ENCODE assay signal across 8 cellular contexts in genomic region chr19:35959040-35959967, GRCh38. TPM values are rescaled to one million over a fixed set of nuclear protein-coding genes. Genes with fewer than 3 reads are reported as not detected.
DNase-seq lines count a peak whose midpoint lies in the region; ATAC-seq and TF ChIP-seq lines count a peak whose summit lies in the region.

No MANE protein-coding gene starts in this region.

- no peaks in the 10 kb centered on the region for H3K27me3 ChIP-seq in Caco-2 (replicated peaks; ENCODE audit: control insufficient read depth, insufficient read depth, low read length)

- H3K9me3 Mint-ChIP-seq in Caco-2 (ENCODE audit: unreplicated experiment): no peaks in the 10 kb centered on the region
- no peaks in the 10 kb centered on the region for H3K9me3 Mint-ChIP-seq in activated naive CD8-positive, alpha-beta T cell (ENCODE audit: low read depth)

- no peak overlapping the region for H3K4me3 Mint-ChIP-seq in Caco-2 (ENCODE audit: unreplicated experiment)
- peak overlapping the region; percentile 59 for H3K4me3 Mint-ChIP-seq in activated naive CD8-positive, alpha-beta T cell

- H3K4me1 Mint-ChIP-seq in Caco-2 (ENCODE audit: low read depth, unreplicated experiment): no peaks in the 10 kb centered on the region
- peaks cover 43% of the 10 kb centered on the region for H3K4me1 Mint-ChIP-seq in activated naive CD8-positive, alpha-beta T cell (ENCODE audit: low read depth)

- H3K4me3 ChIP-seq in Caco-2 (ENCODE audit: low read depth, low read length): no peak overlapping the region
- H3K4me3 ChIP-seq in OCI-LY7 (ENCODE audit: low read depth, low read length, poor library complexity, severe bottlenecking): no peak overlapping the region

- peak in 1 of 2 experiments; percentile 31 for DNase-seq in Caco-2
- peak in 1 of 2 donors; percentile 40 for DNase-seq in left colon
- DNase-seq in stimulated activated CD8-positive, alpha-beta memory T cell treated with anti-CD3 and anti-CD28 coated beads, Interleukin-12 subunit alpha, Interleukin-12 subunit beta, amount 100 ng/mL, for 24 hours (ENCODE audit: extremely low read depth): peak; percentile 30
- no peak for DNase-seq in OCI-LY7 (ENCODE audit: low spot score)
- DNase-seq in NCI-H1436 treated with DMSO at 0.1 percent for 48 hours (lab: John Stamatoyannopoulos, UW): no peak

- H2AFZ ChIP-seq in OCI-LY7 (ENCODE audit: low read length): no peak overlapping the region

- POLR2A ChIA-PET in Caco-2 (lab: Charles Lee): no interaction called here
- POLR2A ChIA-PET in OCI-LY7 (lab: Charles Lee): no interaction called here

- no peaks in the 10 kb centered on the region for H4K20me1 ChIP-seq in OCI-LY7 (ENCODE audit: insufficient read depth, low read length)

- CTCF ChIA-PET in Caco-2 (lab: Charles Lee) (no interaction called here), OCI-LY7 (lab: Charles Lee; ENCODE audit: unreplicated experiment) (no interaction called here)

- H3K9me3 ChIP-seq in Caco-2 (no peaks in the 10 kb centered on the region), OCI-LY7 (ENCODE audit: low read length) (no peaks in the 10 kb centered on the region)

- H3K79me2 ChIP-seq in OCI-LY7 (ENCODE audit: insufficient read depth, low read depth, low read length): no peaks in the 10 kb centered on the region

- intact Hi-C loops in Caco-2 (cut with micrococcal nuclease; ENCODE audit: unreplicated experiment): no loop called here
- intact Hi-C loops in left colon (cut with DNase I, micrococcal nuclease): no loop called here
- intact Hi-C loops in OCI-LY7 (cut with micrococcal nuclease; ENCODE audit: unreplicated experiment): no loop called here

- no peak overlapping the region for H3K27ac ChIP-seq in OCI-LY7 (ENCODE audit: low read depth, low read length, poor library complexity, severe bottlenecking)

- H3K4me1 ChIP-seq in Caco-2: peaks cover 7% of the 10 kb centered on the region; the same call in 1 of the 2 replicates
- H3K4me1 ChIP-seq in OCI-LY7 (ENCODE audit: insufficient read depth, low read length, poor library complexity, severe bottlenecking): no peaks in the 10 kb centered on the region

- H3K27me3 Mint-ChIP-seq in Caco-2 (ENCODE audit: insufficient read depth, unreplicated experiment): peaks cover 14% of the 10 kb centered on the region
- no peaks in the 10 kb centered on the region for H3K27me3 Mint-ChIP-seq in activated naive CD8-positive, alpha-beta T cell

- H3K36me3 Mint-ChIP-seq in Caco-2 (ENCODE audit: insufficient read depth, unreplicated experiment): no peaks in the 10 kb centered on the region
- H3K36me3 Mint-ChIP-seq in activated naive CD8-positive, alpha-beta T cell: no peaks in the 10 kb centered on the region

- peak; percentile 76 for ATAC-seq in SK-N-SH treated with all-trans-retinoic acid at 6 μM for 48 hours
- peak; percentile 59 for ATAC-seq in left colon
- no peak for ATAC-seq in HG03439 (IDR thresholded peaks at IDR 0.05; ENCODE audit: unreplicated experiment)

- H3K4me2 ChIP-seq in OCI-LY7 (ENCODE audit: low read length): no peak overlapping the region

- BruUV-seq in Caco-2 (replicated peaks; lab: Mats Ljungman, UMichigan): no TSS peak
- no TSS peak for BruUV-seq in OCI-LY7 (replicated peaks; lab: Mats Ljungman, UMichigan)

- no peaks in the 10 kb centered on the region for H3K9me2 ChIP-seq in OCI-LY7 (ENCODE audit: insufficient read depth, low read length)

- TF ChIP-seq CTCF in Caco-2 (IDR thresholded peaks at IDR 0.05; ENCODE audit: insufficient read depth in 1 of 2, low read depth in 1 of 2, low read length in 1 of 2, severe bottlenecking in 1 of 2, unreplicated experiment in 1 of 2): peak; percentile 10 to 19
- no peak for TF ChIP-seq CTCF in OCI-LY7 (conservative IDR thresholded peaks at IDR 0.05; ENCODE audit: low read length)

- H3K36me3 ChIP-seq in Caco-2 (ENCODE audit: control insufficient read depth, insufficient read depth, low read length): no peaks in the 10 kb centered on the region
- no peaks in the 10 kb centered on the region for H3K36me3 ChIP-seq in OCI-LY7 (ENCODE audit: insufficient read depth, low read length)

- H3K27ac Mint-ChIP-seq in Caco-2 (ENCODE audit: unreplicated experiment): no peak overlapping the region
- H3K27ac Mint-ChIP-seq in activated naive CD8-positive, alpha-beta T cell: no peak overlapping the region

TF ChIP-seq in SK-N-SH treated with all-trans-retinoic acid at 6 μM for 48 hours, 23 proteins besides CTCF, POLR2A, EP300 and RAD21:
- TF ChIP-seq ESRRG (CRISPR knock-in tag; IDR thresholded peaks at IDR 0.05) (no peak), ZFP3 (CRISPR knock-in tag; IDR thresholded peaks at IDR 0.05) (no peak)

RNA-seq across cellular contexts. Expression of gene LRFN3, which starts 23.1 kb away (rescaled TPM):
- 10.2 and 12.4 TPM in 2 replicates for total RNA-seq in Caco-2 (2022)
- 10 to 100 TPM; 12.5 to 14.7 TPM for total RNA-seq in left colon
- total RNA-seq in OCI-LY7 (2014; rRNA removed; shearing (Covaris generic)): 2.8 and 3.1 TPM in 2 replicates
- 3.4 and 6.0 TPM in 2 replicates for total RNA-seq in OCI-LY7 (2022)

RNA-seq across cellular contexts. Expression of gene SDHAF1, which starts 35.7 kb away (rescaled TPM):
- total RNA-seq in Caco-2 (2022) (26.2 and 28.1 TPM in 2 replicates), left colon (10 to 100 TPM; 19.6 to 20.0 TPM), OCI-LY7 (2022) (24.2 and 26.1 TPM in 2 replicates)
- total RNA-seq in OCI-LY7 (2014; rRNA removed; shearing (Covaris generic)): 52.6 and 60.9 TPM in 2 replicates

RNA-seq across cellular contexts. Expression of gene SYNE4, which starts 49.3 kb away (rescaled TPM):
- total RNA-seq in Caco-2 (2022): 42.5 and 48.5 TPM in 2 replicates
- total RNA-seq in left colon: 1 to 10 TPM; 6.5 to 9.0 TPM
- total RNA-seq in OCI-LY7 (2014; rRNA removed; shearing (Covaris generic)): 0.26 and 2.7 TPM in 2 replicates
- total RNA-seq in OCI-LY7 (2022): 3.1 and 4.5 TPM in 2 replicates

RNA-seq across cellular contexts. Expression of gene TYROBP, which starts 51.2 kb away (rescaled TPM):
- not detected in 2 replicates for total RNA-seq in Caco-2 (2022)
- total RNA-seq in left colon: 10 to 100 TPM in 1 of 2 donors, 1 to 10 TPM in 1; 8.2 to 41.3 TPM
- not detected in 2 replicates for total RNA-seq in OCI-LY7 (2014; rRNA removed; shearing (Covaris generic))
- not detected in 2 replicates for total RNA-seq in OCI-LY7 (2022)

RNA-seq across cellular contexts. Expression of gene ALKBH6, which starts 54.7 kb away (rescaled TPM):
- 29.4 and 30.8 TPM in 2 replicates for total RNA-seq in Caco-2 (2022)
- total RNA-seq in left colon: 10 to 100 TPM; 15.3 to 22.1 TPM
- 19.5 and 29.0 TPM in 2 replicates for total RNA-seq in OCI-LY7 (2014; rRNA removed; shearing (Covaris generic))
- total RNA-seq in OCI-LY7 (2022): 28.7 and 38.2 TPM in 2 replicates
